ENCODE assay signal across 1 cellular context in the genomic region with DNA sequence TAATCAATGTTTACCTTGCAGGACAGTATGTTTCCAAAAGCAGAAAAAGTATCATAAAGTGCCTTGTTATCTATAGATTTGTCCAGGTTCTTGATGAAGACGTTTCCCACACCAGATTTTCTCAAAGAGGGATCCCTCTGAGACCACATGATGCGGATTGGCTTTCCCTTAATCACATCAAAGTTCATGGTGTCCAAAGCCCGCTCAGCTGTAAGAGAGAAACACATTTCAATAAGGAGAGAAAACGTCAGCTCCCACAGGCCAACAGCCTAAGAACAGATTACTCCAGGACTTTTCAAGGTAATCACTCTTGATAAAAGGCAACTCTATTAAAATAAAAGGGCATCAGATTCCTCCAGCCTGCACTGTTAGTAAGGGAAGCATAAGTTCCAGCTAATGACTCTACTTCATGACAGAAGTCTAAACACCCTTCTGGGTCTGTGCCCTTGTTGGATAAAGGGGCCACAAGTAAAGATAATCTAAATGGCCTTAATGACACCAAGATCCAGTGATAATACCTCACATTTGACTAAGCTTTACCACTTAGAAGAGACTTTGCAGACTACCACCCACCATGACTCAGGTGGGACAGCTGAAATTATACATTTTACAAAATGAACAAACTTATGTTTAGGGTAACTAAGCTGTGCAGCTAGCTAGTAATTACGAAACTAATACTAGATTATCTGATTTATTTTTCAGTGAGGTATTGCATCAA.
TF ChIP-seq lines count a peak whose summit lies in the region.

No MANE protein-coding gene starts in this region.

TF ChIP-seq in HepG2, 621 proteins besides CTCF, POLR2A, EP300 and RAD21:
- TF ChIP-seq, protein P1, sequence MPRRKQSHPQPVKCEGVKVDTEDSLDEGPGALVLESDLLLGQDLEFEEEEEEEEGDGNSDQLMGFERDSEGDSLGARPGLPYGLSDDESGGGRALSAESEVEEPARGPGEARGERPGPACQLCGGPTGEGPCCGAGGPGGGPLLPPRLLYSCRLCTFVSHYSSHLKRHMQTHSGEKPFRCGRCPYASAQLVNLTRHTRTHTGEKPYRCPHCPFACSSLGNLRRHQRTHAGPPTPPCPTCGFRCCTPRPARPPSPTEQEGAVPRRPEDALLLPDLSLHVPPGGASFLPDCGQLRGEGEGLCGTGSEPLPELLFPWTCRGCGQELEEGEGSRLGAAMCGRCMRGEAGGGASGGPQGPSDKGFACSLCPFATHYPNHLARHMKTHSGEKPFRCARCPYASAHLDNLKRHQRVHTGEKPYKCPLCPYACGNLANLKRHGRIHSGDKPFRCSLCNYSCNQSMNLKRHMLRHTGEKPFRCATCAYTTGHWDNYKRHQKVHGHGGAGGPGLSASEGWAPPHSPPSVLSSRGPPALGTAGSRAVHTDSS (CRISPR knock-in tag; conservative IDR thresholded peaks at IDR 0.05) = no peak
- no peak for TF ChIP-seq TRAFD1 (CRISPR knock-in tag; IDR thresholded peaks at IDR 0.05; ENCODE audit: borderline replicate concordance)
- no peak for TF ChIP-seq ZNF292 (CRISPR knock-in tag; IDR thresholded peaks at IDR 0.05; ENCODE audit: borderline replicate concordance, low read depth)
- no peak for TF ChIP-seq NR2F6 (IDR thresholded peaks at IDR 0.05)
- TF ChIP-seq NR2F6 (CRISPR knock-in tag; IDR thresholded peaks at IDR 0.05) = no peak
- no peak for TF ChIP-seq CHD4 (IDR thresholded peaks at IDR 0.05; ENCODE audit: borderline replicate concordance, low read length)
- TF ChIP-seq ZNF296 (CRISPR knock-in tag; conservative IDR thresholded peaks at IDR 0.05) = no peak
- TF ChIP-seq ZNF761 (CRISPR knock-in tag; conservative IDR thresholded peaks at IDR 0.05) = no peak
- TF ChIP-seq RNF2 (conservative IDR thresholded peaks at IDR 0.05; ENCODE audit: low read depth) = no peak
- TF ChIP-seq, protein P2, sequence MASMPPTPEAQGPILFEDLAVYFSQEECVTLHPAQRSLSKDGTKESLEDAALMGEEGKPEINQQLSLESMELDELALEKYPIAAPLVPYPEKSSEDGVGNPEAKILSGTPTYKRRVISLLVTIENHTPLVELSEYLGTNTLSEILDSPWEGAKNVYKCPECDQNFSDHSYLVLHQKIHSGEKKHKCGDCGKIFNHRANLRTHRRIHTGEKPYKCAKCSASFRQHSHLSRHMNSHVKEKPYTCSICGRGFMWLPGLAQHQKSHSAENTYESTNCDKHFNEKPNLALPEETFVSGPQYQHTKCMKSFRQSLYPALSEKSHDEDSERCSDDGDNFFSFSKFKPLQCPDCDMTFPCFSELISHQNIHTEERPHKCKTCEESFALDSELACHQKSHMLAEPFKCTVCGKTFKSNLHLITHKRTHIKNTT (CRISPR knock-in tag; IDR thresholded peaks at IDR 0.05) = no peak
- TF ChIP-seq NBN (conservative IDR thresholded peaks at IDR 0.05) = no peak
- TF ChIP-seq HCFC1 (IDR thresholded peaks at IDR 0.05; ENCODE audit: low read depth, low read length) = no peak
